8 cellular contexts compared by ENCODE assay signal in genomic region chr1:110495926-110496600, GRCh38. TPM values are rescaled to one million over a fixed set of nuclear protein-coding genes. Genes with fewer than 3 reads are reported as not detected.
DNase-seq lines count a peak whose midpoint lies in the region; ATAC-seq, FAIRE-seq and TF ChIP-seq lines count a peak whose summit lies in the region.
"Had no signal": no experiment of that assay in that cellular context is flagged by ENCODE, and none has a peak within 500 bp of the region (broad histone marks: within the 10 kb centered on the region; RNA-seq: fewer than 3 reads in every experiment).

No MANE protein-coding gene starts in this region.

- no peaks in the 10 kb centered on the region for H3K36me3 ChIP-seq in gastroesophageal sphincter
- no peaks in the 10 kb centered on the region for H3K36me3 ChIP-seq in trophoblast cell (ENCODE audit: control insufficient read depth in 1 of 2, insufficient read depth in 2 of 2, low read length in 2 of 2)

- no peaks in the 10 kb centered on the region for H3K79me2 ChIP-seq in trophoblast cell (ENCODE audit: control insufficient read depth, insufficient read depth, low read length, poor library complexity)

- H3K36me3 Mint-ChIP-seq in type B pancreatic cell, result no peaks in the 10 kb centered on the region

- H3K18ac ChIP-seq in trophoblast cell (ENCODE audit: low read length), result no peak overlapping the region

- H3K27ac ChIP-seq in gastroesophageal sphincter (no peak overlapping the region), trophoblast cell (ENCODE audit: low read depth, low read length) (no peak overlapping the region)

- H3K9ac ChIP-seq in trophoblast cell (ENCODE audit: low read length), result no peak overlapping the region

- peak; percentile 79 for FAIRE-seq in GM12891 (lab: Jason Lieb, UNC)

- no peaks in the 10 kb centered on the region for H3K9me3 Mint-ChIP-seq in type B pancreatic cell

- H3K23ac ChIP-seq in trophoblast cell (ENCODE audit: low read length), result no peak overlapping the region

- no peak overlapping the region for H2BK120ac ChIP-seq in trophoblast cell (ENCODE audit: insufficient read depth, low read length, poor library complexity)

- H3K9me3 ChIP-seq in gastroesophageal sphincter, result no peaks in the 10 kb centered on the region
- H3K9me3 ChIP-seq in trophoblast cell (ENCODE audit: insufficient read depth, low read depth, low read length), result no peaks in the 10 kb centered on the region

- H3K14ac ChIP-seq in trophoblast cell (ENCODE audit: low read length), result no peak overlapping the region

- no peak for TF ChIP-seq EP300 in gastroesophageal sphincter (IDR thresholded peaks at IDR 0.05)

- H2AFZ ChIP-seq in trophoblast cell (ENCODE audit: insufficient read depth, low read length, poor library complexity), result no peak overlapping the region

- no peak overlapping the region for H2AK5ac ChIP-seq in trophoblast cell (ENCODE audit: low read length)

- no peaks in the 10 kb centered on the region for H3K79me1 ChIP-seq in trophoblast cell (ENCODE audit: low read length)

- DNase-seq in GM12891 (ENCODE audit: insufficient read length, low spot score) (peak; percentile 74), NAMALWA (ENCODE audit: low spot score) (peak; percentile 86), SIG-M5 treated with dmso at 0.1 percent for 504 hours (lab: John Stamatoyannopoulos, UW; ENCODE audit: unreplicated experiment) (peak; percentile 66), trophoblast cell (peak; percentile 81 to 92), type B pancreatic cell (ENCODE audit: extremely low spot score, unreplicated experiment) (peak; percentile 80)
- DNase-seq in activated T-helper 9 cell treated with anti-CD3 and anti-CD28 coated beads, Interleukin-2, amount 50 U/mL, for 16 hours (ENCODE audit: low read depth), result peak; percentile 56

- peaks cover 0 to 37% (median 0%) of the 10 kb centered on the region in 3 donors for H3K4me1 ChIP-seq in gastroesophageal sphincter
- H3K4me1 ChIP-seq in trophoblast cell (ENCODE audit: control insufficient read depth in 1 of 2, insufficient read depth in 2 of 2, low read length in 2 of 2), result no peaks in the 10 kb centered on the region

- no peak overlapping the region for H2BK12ac ChIP-seq in trophoblast cell (ENCODE audit: low read length)

- H4K8ac ChIP-seq in trophoblast cell (ENCODE audit: low read depth, low read length), result no peak overlapping the region

- H3K4me3 Mint-ChIP-seq in type B pancreatic cell, result no peak overlapping the region

- H2BK5ac ChIP-seq in trophoblast cell (ENCODE audit: low read depth, low read length, poor library complexity), result no peak overlapping the region

- no peak overlapping the region for H3K4me2 ChIP-seq in trophoblast cell (ENCODE audit: low read length)

- no peak overlapping the region for H4K91ac ChIP-seq in trophoblast cell (ENCODE audit: low read depth, low read length)

- H3K4me3 ChIP-seq in gastroesophageal sphincter (no peak overlapping the region), trophoblast cell (ENCODE audit: low read depth, low read length) (no peak overlapping the region)

- TF ChIP-seq POLR2A in GM12891 (IDR thresholded peaks at IDR 0.05; ENCODE audit: low read depth, low read length), result no peak
- TF ChIP-seq POLR2A in gastroesophageal sphincter (IDR thresholded peaks at IDR 0.05), result no peak

- 13 to 22% methylated on average over 7 to 8 of the region's 8 CpGs for WGBS in gastroesophageal sphincter (ENCODE audit: low coverage in 1 of 2), 2 donors
- no CpG with 5 or more reads among the region's 8 CpGs for WGBS in trophoblast cell (ENCODE audit: extremely low coverage, insufficient coverage, insufficient read length)

- TF ChIP-seq CTCF in gastroesophageal sphincter (IDR thresholded peaks at IDR 0.05) (peak in 3 of 4 experiments; percentile 83 to 93 (median 91)), type B pancreatic cell (conservative IDR thresholded peaks at IDR 0.05) (peak; percentile 97)

- H3K27me3 Mint-ChIP-seq in type B pancreatic cell, result peaks cover 17% of the 10 kb centered on the region

- ATAC-seq in gastroesophageal sphincter, result peak; percentile 78

- no peak overlapping the region for H3K4ac ChIP-seq in trophoblast cell (ENCODE audit: low read depth, low read length)

- H3K27ac Mint-ChIP-seq in type B pancreatic cell, result no peak overlapping the region

- no peaks in the 10 kb centered on the region for H3K27me3 ChIP-seq in gastroesophageal sphincter
- no peaks in the 10 kb centered on the region for H3K27me3 ChIP-seq in trophoblast cell (ENCODE audit: insufficient read depth, low read length)

- no peak overlapping the region for H4K12ac ChIP-seq in trophoblast cell (ENCODE audit: low read depth, low read length)

- peaks cover 6% of the 10 kb centered on the region for H3K4me1 Mint-ChIP-seq in type B pancreatic cell (ENCODE audit: unreplicated experiment)

TF ChIP-seq in GM12891, 5 proteins besides CTCF, POLR2A, EP300 and RAD21:
- TF ChIP-seq SPI1 (IDR thresholded peaks at IDR 0.05; ENCODE audit: low read depth, low read length) (no peak), TAF1 (IDR thresholded peaks at IDR 0.05; ENCODE audit: low read depth, low read length) (no peak)

RNA-seq across cellular contexts. Expression of gene KCNA10, which starts 22.9 kb away (rescaled TPM):
- not detected for polyA plus RNA-seq in GM12891 (2012; ENCODE audit: low read depth, missing spikeins)
- total RNA-seq in gastroesophageal sphincter (not detected), type B pancreatic cell (ENCODE audit: low replicate concordance) (not detected in 2 replicates)
- not detected in 2 replicates for polyA plus RNA-seq in trophoblast cell (2013)
- total RNA-seq: mononuclear cell had no signal

RNA-seq across cellular contexts. Expression of gene PROK1, which starts 45.1 kb away (rescaled TPM):
- polyA plus RNA-seq in GM12891 (2012; ENCODE audit: low read depth, missing spikeins), result not detected
- total RNA-seq in gastroesophageal sphincter, result 1 to 10 TPM in 1 of 4 donors, not detected in 3; 1.1 TPM
- 0.03 TPM in 1 of 2 replicates, not detected in the other for polyA plus RNA-seq in trophoblast cell (2013)
- total RNA-seq in type B pancreatic cell (ENCODE audit: low replicate concordance), result 0.29 TPM in 2 replicates
- total RNA-seq: mononuclear cell had no signal
